11 cellular contexts compared by ENCODE assay signal in the genomic region with DNA sequence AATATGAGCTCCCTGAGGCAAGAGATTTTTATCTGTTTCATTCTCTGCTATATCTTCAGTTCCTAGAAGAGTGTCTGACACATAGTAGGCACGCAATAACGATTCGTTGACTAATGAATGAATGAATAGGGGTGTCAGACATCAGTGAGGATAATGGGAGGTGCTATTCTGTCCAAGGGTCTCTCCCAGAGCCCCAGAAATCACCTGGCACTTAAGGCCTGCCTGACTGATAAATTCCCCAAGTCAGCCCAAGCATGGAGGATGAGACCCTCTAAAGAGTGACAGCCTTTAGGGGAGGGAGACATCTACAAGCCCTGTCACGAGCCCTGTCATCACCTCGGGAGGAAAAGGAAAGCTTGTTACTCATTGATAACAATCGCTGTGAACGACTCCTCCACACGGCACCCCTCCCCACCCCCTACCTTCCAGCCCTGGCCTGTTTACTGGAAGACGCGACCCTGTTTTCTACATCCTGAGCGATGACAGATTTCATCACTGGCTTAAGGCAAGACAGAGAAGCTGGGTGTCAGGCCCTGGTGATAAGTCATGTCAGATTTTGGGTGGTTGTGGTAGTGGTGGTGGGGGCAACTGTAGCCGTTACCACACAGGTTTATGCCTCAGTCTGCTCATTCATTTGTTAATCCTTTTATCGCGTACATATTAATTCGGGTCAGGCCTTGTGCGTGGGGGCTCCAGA. TPM values are rescaled to one million over a fixed set of nuclear protein-coding genes. Genes with fewer than 3 reads are reported as not detected.
DNase-seq lines count a peak whose midpoint lies in the region; ATAC-seq and TF ChIP-seq lines count a peak whose summit lies in the region.
"Had no signal": no experiment of that assay in that cellular context is flagged by ENCODE, and none has a peak within 500 bp of the region (broad histone marks: within the 10 kb centered on the region; RNA-seq: fewer than 3 reads in every experiment).

No MANE protein-coding gene starts in this region.

- no peak overlapping the region for H3K27ac ChIP-seq in CD4-positive, alpha-beta T cell (ENCODE audit: low read depth, low read length)
- H3K27ac ChIP-seq: BLaER1, ovary had no signal

- ATAC-seq in CD4-positive, alpha-beta T cell (ENCODE audit: poor library complexity): peak; percentile 40
- ATAC-seq in T-cell (replicated peaks in 1 of 4): peak; percentile 38 to 66 (median 46)
- ATAC-seq in natural killer cell treated with Interleukin-12 subunit alpha and Interleukin-12 subunit beta and Interleukin-15 and Interleukin-18, amount 100 ng/mL, for 72 hours: peak; percentile 87 to 88

- H3K27ac Mint-ChIP-seq in CD4-positive, alpha-beta T cell: peak overlapping the region; percentile 53
- H3K27ac Mint-ChIP-seq in T-cell: peak overlapping the region in 1 of 2 donors; percentile 57
- H3K27ac Mint-ChIP-seq in natural killer cell treated with Interleukin-12 subunit alpha and Interleukin-12 subunit beta and Interleukin-15 and Interleukin-18, amount 100 ng/mL, for 72 hours: peak overlapping the region; percentile 93 to 95

- no peaks in the 10 kb centered on the region for H3K36me3 Mint-ChIP-seq in CD4-positive, alpha-beta T cell (ENCODE audit: low read depth)
- no peaks in the 10 kb centered on the region for H3K36me3 Mint-ChIP-seq in T-cell
- no peaks in the 10 kb centered on the region for H3K36me3 Mint-ChIP-seq in natural killer cell treated with Interleukin-12 subunit alpha and Interleukin-12 subunit beta and Interleukin-15 and Interleukin-18, amount 100 ng/mL, for 72 hours

- H3K9me3 ChIP-seq in CD4-positive, alpha-beta T cell (ENCODE audit: control insufficient read depth, low read length): no peaks in the 10 kb centered on the region
- H3K9me3 ChIP-seq: BLaER1, ovary had no signal

- H3K27me3 ChIP-seq in CD4-positive, alpha-beta T cell (ENCODE audit: control insufficient read depth, insufficient read depth, low read length): no peaks in the 10 kb centered on the region
- H3K27me3 ChIP-seq: BLaER1, ovary had no signal

- CTCF ChIA-PET in CD4-positive, alpha-beta T cell (lab: Charles Lee): interaction anchor here (0.7 to 1.0 kb wide), 2 partner anchors 9 to 22 kb away, joined by 3 read pairs; no protein-coding TSS in a partner anchor
- CTCF ChIA-PET in T-cell (lab: Charles Lee): interaction anchor here (0.6 to 1.5 kb wide), 5 partner anchors 10 to 51 kb away, joined by 3 to 6 read pairs (median 3); partner anchors contain the start of gene BHLHE40 (in 1 of the 2)

- TF ChIP-seq CTCF in CD4-positive, alpha-beta T cell (IDR thresholded peaks at IDR 0.05): no peak

- POLR2A ChIA-PET in CD4-positive, alpha-beta T cell (lab: Charles Lee): interaction anchor here (1.1 kb wide), 1 partner anchor 30 kb away, joined by 3 read pairs; no protein-coding TSS in a partner anchor
- POLR2A ChIA-PET in T-cell (lab: Charles Lee): interaction anchor here (0.5 to 1.2 kb wide), 6 partner anchors 9 to 158 kb away, joined by 3 to 11 read pairs (median 6); partner anchors contain the start of gene BHLHE40 (in 1 of the 2)

- intact Hi-C loops in CD4-positive, alpha-beta T cell (cut with DNase I, micrococcal nuclease): no loop called here

- DNase-seq in CD4-positive, alpha-beta T cell: peak in 4 of 10 experiments; percentile 17 to 31 (median 22)
- peak in 28 of 34 experiments; percentile 18 to 72 (median 52) for DNase-seq in T-cell
- DNase-seq in activated T-helper 9 cell treated with anti-CD3 and anti-CD28 coated beads, Interleukin-2, amount 50 U/mL, for 16 hours (ENCODE audit: low read depth): peak; percentile 58
- peak; percentile 96 for DNase-seq in natural killer cell treated with Interleukin-12 subunit alpha and Interleukin-12 subunit beta and Interleukin-15 and Interleukin-18, amount 100 ng/mL, for 72 hours (ENCODE audit: low spot score)
- no peak for DNase-seq in NOMO-1 (lab: John Stamatoyannopoulos, UW; ENCODE audit: unreplicated experiment in 2 of 2)
- no peak for DNase-seq in iPS-NIHi11 (ENCODE audit: low spot score)
- DNase-seq in NCI-H2171 (lab: John Stamatoyannopoulos, UW): no peak
- no peak for DNase-seq in HCEC 1CT
- DNase-seq: NCI-H446 treated with DMSO at 0.1 percent for 48 hours, ovary had no signal

- H3K4me3 Mint-ChIP-seq in CD4-positive, alpha-beta T cell: no peak overlapping the region
- peak overlapping the region in 1 of 3 donors; percentile 13 for H3K4me3 Mint-ChIP-seq in T-cell
- peak overlapping the region; percentile 35 for H3K4me3 Mint-ChIP-seq in natural killer cell treated with Interleukin-12 subunit alpha and Interleukin-12 subunit beta and Interleukin-15 and Interleukin-18, amount 100 ng/mL, for 72 hours

- no peaks in the 10 kb centered on the region for H3K27me3 Mint-ChIP-seq in CD4-positive, alpha-beta T cell
- no peaks in the 10 kb centered on the region for H3K27me3 Mint-ChIP-seq in T-cell
- H3K27me3 Mint-ChIP-seq in natural killer cell treated with Interleukin-12 subunit alpha and Interleukin-12 subunit beta and Interleukin-15 and Interleukin-18, amount 100 ng/mL, for 72 hours: no peaks in the 10 kb centered on the region

- peaks cover 16% of the 10 kb centered on the region for H3K4me1 Mint-ChIP-seq in CD4-positive, alpha-beta T cell (ENCODE audit: low read depth)
- peaks cover 16 to 38% (median 19%) of the 10 kb centered on the region in 3 donors for H3K4me1 Mint-ChIP-seq in T-cell
- H3K4me1 Mint-ChIP-seq in natural killer cell treated with Interleukin-12 subunit alpha and Interleukin-12 subunit beta and Interleukin-15 and Interleukin-18, amount 100 ng/mL, for 72 hours (ENCODE audit: low read depth in 2 of 2): peaks cover 68 to 76% of the 10 kb centered on the region in 2 donors

- no peaks in the 10 kb centered on the region for H3K9me3 Mint-ChIP-seq in CD4-positive, alpha-beta T cell
- no peaks in the 10 kb centered on the region for H3K9me3 Mint-ChIP-seq in T-cell
- H3K9me3 Mint-ChIP-seq in natural killer cell treated with Interleukin-12 subunit alpha and Interleukin-12 subunit beta and Interleukin-15 and Interleukin-18, amount 100 ng/mL, for 72 hours: no peaks in the 10 kb centered on the region

RNA-seq across cellular contexts. Expression of gene BHLHE40, which starts 23.1 kb away (rescaled TPM):
- total RNA-seq in CD4-positive, alpha-beta T cell: 100 to 1,000 TPM; 167 to 182 TPM
- total RNA-seq in T-cell: 100 to 1,000 TPM in 1 of 5 donors, 10 to 100 TPM in 4; 54.1 to 177 (median 85.8) TPM
- total RNA-seq in natural killer cell treated with Interleukin-12 subunit alpha and Interleukin-12 subunit beta and Interleukin-15 and Interleukin-18, amount 100 ng/mL, for 72 hours: 100 to 1,000 TPM; 579 to 941 TPM

Comparison
In these comparisons a context has a peak if more than half of its experiments do, and no peak if none do; other contexts are left out.
1. DNase-seq: peak in T-cell (28 of 34), activated T-helper 9 cell treated with anti-CD3 and anti-CD28 coated beads, Interleukin-2, amount 50 U/mL, for 16 hours (single experiment) and natural killer cell treated with Interleukin-12 subunit alpha and Interleukin-12 subunit beta and Interleukin-15 and Interleukin-18, amount 100 ng/mL, for 72 hours (single experiment); none in NOMO-1 (0 of 2), iPS-NIHi11 (single experiment), NCI-H2171 (single experiment) and HCEC 1CT (single experiment).
2. Peak in every context shown above with its lines, with median percentiles within 50 percentile points of each other: ATAC-seq.